ENCODE assay signal across 11 cellular contexts in the genomic region with DNA sequence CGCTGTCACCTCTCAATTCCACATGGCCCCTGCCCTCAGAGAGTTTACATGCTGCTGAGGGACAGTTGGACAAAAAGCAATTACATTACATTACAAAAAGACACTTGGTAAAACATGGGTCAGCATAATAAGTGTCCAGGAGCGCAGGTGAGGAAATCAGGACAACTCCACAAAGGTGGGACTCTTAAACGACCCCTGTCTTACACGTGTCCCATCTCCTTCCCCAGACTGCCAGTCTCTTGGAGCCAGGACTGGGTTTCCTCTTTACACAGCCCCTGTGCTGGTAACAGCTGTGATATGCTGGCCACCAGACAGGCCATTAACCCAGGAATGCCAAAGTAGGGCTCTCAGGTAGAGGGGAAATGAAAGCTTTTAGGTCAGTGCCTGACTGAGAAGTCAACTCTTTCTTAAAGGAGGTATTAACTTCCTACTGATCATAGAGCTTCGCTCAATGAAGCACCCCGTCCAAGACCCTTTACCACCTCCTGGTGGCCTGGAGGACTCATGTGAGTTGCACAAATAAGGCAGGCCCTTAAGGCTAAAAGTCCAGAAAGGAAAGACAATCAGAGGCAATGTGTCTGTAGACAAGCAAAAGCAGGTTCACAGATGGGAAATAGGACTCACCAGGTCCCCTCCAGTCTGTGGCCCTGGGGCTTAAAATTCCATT. TPM values are rescaled to one million over a fixed set of nuclear protein-coding genes. Genes with fewer than 3 reads are reported as not detected.
DNase-seq lines count a peak whose midpoint lies in the region; ATAC-seq and TF ChIP-seq lines count a peak whose summit lies in the region.
"Had no signal": no experiment of that assay in that cellular context is flagged by ENCODE, and none has a peak within 500 bp of the region (broad histone marks: within the 10 kb centered on the region; RNA-seq: fewer than 3 reads in every experiment).

No MANE protein-coding gene starts in this region.

- H3K4ac ChIP-seq in mesendoderm (ENCODE audit: low read depth, low read length): no peak overlapping the region

- no peaks in the 10 kb centered on the region for H3K4me1 Mint-ChIP-seq in activated T-helper 17 cell treated with anti-CD3 and anti-CD28 coated beads, Interleukin-2, amount 50 U/mL, for 72 hours

- H4K20me1 ChIP-seq in DND-41 (ENCODE audit: insufficient read depth, low read length): no peaks in the 10 kb centered on the region
- H4K20me1 ChIP-seq in HCT116 (ENCODE audit: insufficient read depth): no peaks in the 10 kb centered on the region

- no peak for TF ChIP-seq POLR2A in HCT116 (IDR thresholded peaks at IDR 0.05; ENCODE audit: borderline replicate concordance, extremely low read depth, insufficient read depth, insufficient read length)

- H3K9ac ChIP-seq in DND-41 (ENCODE audit: low read depth, low read length): no peak overlapping the region
- no peak overlapping the region for H3K9ac ChIP-seq in HCT116 (ENCODE audit: low read length)
- H3K9ac ChIP-seq in mesendoderm (ENCODE audit: low read length): no peak overlapping the region

- no peak overlapping the region for H2BK15ac ChIP-seq in mesendoderm (replicated peaks; ENCODE audit: low read depth)

- H2BK120ac ChIP-seq in mesendoderm (ENCODE audit: low read depth, low read length): no peak overlapping the region

- H4K5ac ChIP-seq in mesendoderm (ENCODE audit: low read length): no peak overlapping the region

- ATAC-seq in DND-41 (ENCODE audit: insufficient read depth, low read depth): no peak
- ATAC-seq in HCT116: peak; percentile 88
- ATAC-seq in activated T-helper 17 cell treated with anti-CD3 and anti-CD28 coated beads, Interleukin-2, amount 50 U/mL, for 72 hours (replicated peaks): no peak
- ATAC-seq: esophagus mucosa had no signal

- H3K9me3 ChIP-seq in DND-41 (ENCODE audit: insufficient read depth, low read length, severe bottlenecking): no peaks in the 10 kb centered on the region
- H3K9me3 ChIP-seq in HCT116 (ENCODE audit: control insufficient read depth in 1 of 2, insufficient read depth in 1 of 2, low read depth in 1 of 2, low read length in 2 of 2): no peaks in the 10 kb centered on the region

- TF ChIP-seq CTCF in DND-41 (IDR thresholded peaks at IDR 0.05; ENCODE audit: borderline replicate concordance, extremely low read depth, low read length, poor library complexity, severe bottlenecking) (peak; percentile 34), HCT116 (IDR thresholded peaks at IDR 0.05 in 2 of 3, conservative IDR thresholded peaks at IDR 0.05 in 1 of 3; ENCODE audit: borderline replicate concordance in 1 of 3, insufficient read depth in 1 of 3, low read depth in 2 of 3, low read length in 2 of 3) (peak in 2 of 3 experiments; percentile 58 to 68; a peak in 4 of 6 replicates)

- H3K18ac ChIP-seq in mesendoderm (ENCODE audit: low read length): no peak overlapping the region

- H4K8ac ChIP-seq in mesendoderm (ENCODE audit: low read depth, low read length): no peak overlapping the region

- no peaks in the 10 kb centered on the region for H3K36me3 ChIP-seq in DND-41 (ENCODE audit: insufficient read depth, low read length)
- no peaks in the 10 kb centered on the region for H3K36me3 ChIP-seq in HCT116 (ENCODE audit: control insufficient read depth in 1 of 2, insufficient read depth in 2 of 2, low read length in 2 of 2)
- H3K36me3 ChIP-seq in mesendoderm (ENCODE audit: control insufficient read depth, insufficient read depth, low read length): no peaks in the 10 kb centered on the region

- no peaks in the 10 kb centered on the region for H3K79me2 ChIP-seq in DND-41 (ENCODE audit: insufficient read depth, low read length)
- H3K79me2 ChIP-seq in HCT116 (ENCODE audit: insufficient read depth, low read length): no peaks in the 10 kb centered on the region
- H3K79me2 ChIP-seq in mesendoderm (ENCODE audit: control insufficient read depth, insufficient read depth, low read length): no peaks in the 10 kb centered on the region

- H3K9me3 Mint-ChIP-seq in activated T-helper 17 cell treated with anti-CD3 and anti-CD28 coated beads, Interleukin-2, amount 50 U/mL, for 72 hours: no peaks in the 10 kb centered on the region

- no peaks in the 10 kb centered on the region for H3K36me3 Mint-ChIP-seq in activated T-helper 17 cell treated with anti-CD3 and anti-CD28 coated beads, Interleukin-2, amount 50 U/mL, for 72 hours (ENCODE audit: low read depth)

- H2AFZ ChIP-seq in DND-41 (ENCODE audit: low read depth, low read length): no peak overlapping the region; the same call in 1 of the 2 replicates
- peak overlapping the region; percentile 70 for H2AFZ ChIP-seq in HCT116 (ENCODE audit: low read depth, low read length, poor library complexity, severe bottlenecking)

- TF ChIP-seq RAD21 in HCT116 (IDR thresholded peaks at IDR 0.05; ENCODE audit: low read depth): no peak

- H3K27ac ChIP-seq in DND-41 (ENCODE audit: low read length) (no peak overlapping the region), HCT116 (ENCODE audit: low read depth, low read length) (no peak overlapping the region), mesendoderm (ENCODE audit: low read depth, low read length) (no peak overlapping the region)

- no peaks in the 10 kb centered on the region for H3K9me2 ChIP-seq in HCT116 (ENCODE audit: insufficient read depth)

- WGBS in mesendoderm (ENCODE audit: extremely low coverage, insufficient coverage, low lambda C conversion rate): no CpG with 5 or more reads among the region's 6 CpGs

- no TSS peak for BruUV-seq in HCT116 (replicated peaks; lab: Mats Ljungman, UMichigan)

- no peaks in the 10 kb centered on the region for H3K4me1 ChIP-seq in DND-41 (ENCODE audit: insufficient read depth, low read length)
- no peaks in the 10 kb centered on the region; a peak in 1 of 4 replicates for H3K4me1 ChIP-seq in HCT116 (ENCODE audit: control insufficient read depth in 1 of 2, insufficient read depth in 2 of 2, low read length in 2 of 2)
- H3K4me1 ChIP-seq in mesendoderm (ENCODE audit: control insufficient read depth, low read depth, low read length): no peaks in the 10 kb centered on the region

- H3K4me3 ChIP-seq in DND-41 (ENCODE audit: low read depth in 1 of 2, low read length in 2 of 2): no peak overlapping the region
- H3K4me3 ChIP-seq in HCT116 (replicated peaks in 1 of 2; ENCODE audit: low read depth in 1 of 2, low read length in 2 of 2): peak overlapping the region in 1 of 2 experiments; percentile 19; a peak in 1 of 4 replicates
- no peak overlapping the region for H3K4me3 ChIP-seq in mesendoderm (ENCODE audit: low read length)

- intact Hi-C loops in HCT116 (cut with micrococcal nuclease): no loop called here

- no peak overlapping the region for H3K27ac Mint-ChIP-seq in activated T-helper 17 cell treated with anti-CD3 and anti-CD28 coated beads, Interleukin-2, amount 50 U/mL, for 72 hours

- H2BK5ac ChIP-seq in mesendoderm (ENCODE audit: low read length): no peak overlapping the region

- H3K4me2 ChIP-seq in DND-41 (ENCODE audit: insufficient read depth, low read length) (no peak overlapping the region), HCT116 (ENCODE audit: low read length) (peak overlapping the region; percentile 54), mesendoderm (ENCODE audit: low read length) (no peak overlapping the region)

- DNase-seq in DND-41: peak; percentile 36
- DNase-seq in HCT116 (ENCODE audit: low read depth, low spot score): peak; percentile 62
- peak; percentile 30 for DNase-seq in SK-N-DZ (ENCODE audit: low spot score)
- DNase-seq in mesendoderm: peak; percentile 40
- DNase-seq in effector CD8-positive, alpha-beta T cell (lab: John Stamatoyannopoulos, UW): no peak
- no peak for DNase-seq in NCI-H1417 (lab: John Stamatoyannopoulos, UW)
- DNase-seq: anterior cingulate cortex, KG1, kidney glomerular epithelial cell had no signal

- H2AK5ac ChIP-seq in mesendoderm (ENCODE audit: low read length): no peak overlapping the region

- H3K23ac ChIP-seq in mesendoderm (ENCODE audit: low read length): no peak overlapping the region

- no peak overlapping the region for H3K4me3 Mint-ChIP-seq in activated T-helper 17 cell treated with anti-CD3 and anti-CD28 coated beads, Interleukin-2, amount 50 U/mL, for 72 hours

- no peaks in the 10 kb centered on the region for H3K79me1 ChIP-seq in mesendoderm (ENCODE audit: low read length)

- no peak overlapping the region for H3K56ac ChIP-seq in mesendoderm (ENCODE audit: low read length)

- H3K27me3 Mint-ChIP-seq in activated T-helper 17 cell treated with anti-CD3 and anti-CD28 coated beads, Interleukin-2, amount 50 U/mL, for 72 hours: peaks cover 39% of the 10 kb centered on the region

- POLR2A ChIA-PET in HCT116 (lab: Charles Lee): no interaction called here

- H3K27me3 ChIP-seq in DND-41 (ENCODE audit: insufficient read depth, low read length, poor library complexity) (peaks cover 4% of the 10 kb centered on the region), HCT116 (ENCODE audit: insufficient read depth, low read length) (peaks cover 9% of the 10 kb centered on the region; the same call in 1 of the 2 replicates), mesendoderm (ENCODE audit: insufficient read depth, low read length, poor library complexity) (no peaks in the 10 kb centered on the region)

- RAD21 ChIA-PET in HCT116 (lab: Charles Lee; ENCODE audit: low non-redundant PET in 1 of 2, low total read pairs in 2 of 2, uncharacterized antibody in 2 of 2, unreplicated experiment in 2 of 2): no interaction called here

- CTCF ChIA-PET in HCT116 (lab: Charles Lee): interaction anchor here (1.4 to 2.1 kb wide), 2 partner anchors 10 to 149 kb away, joined by 6 to 11 read pairs; no protein-coding TSS in a partner anchor

TF ChIP-seq in HCT116, 20 proteins besides CTCF, POLR2A, EP300 and RAD21:
- 0 out of 2 replicates have a peak, but pooled peaks have one; percentile 27 for TF ChIP-seq SRF (IDR thresholded peaks at IDR 0.05; ENCODE audit: low read depth)
- TF ChIP-seq EZH2 (IDR thresholded peaks at IDR 0.05): no peak
- peak; percentile 50; the same call in 1 of the 2 replicates for TF ChIP-seq CBX3 (IDR thresholded peaks at IDR 0.05; ENCODE audit: low read depth)

RNA-seq across cellular contexts. Expression of gene ANO2, which starts 55.5 kb away (rescaled TPM):
- not detected for total RNA-seq in HCT116 (2021; ENCODE audit: unreplicated experiment)
- polyA plus RNA-seq in HCT116 (2012): not detected in 2 replicates
- not detected in 2 replicates for polyA plus RNA-seq in SK-N-DZ (2014; cell fraction: cytosol; rRNA removed)
- polyA plus RNA-seq in SK-N-DZ (2014; cell fraction: nucleus; rRNA removed): not detected in 2 replicates
- polyA plus RNA-seq in mesendoderm (2013, experiment 1 of 2): 2.2 TPM
- 2.4 TPM for polyA plus RNA-seq in mesendoderm (2013, experiment 2 of 2)
- not detected for total RNA-seq in activated T-helper 17 cell treated with anti-CD3 and anti-CD28 coated beads, Interleukin-2, amount 50 U/mL, for 72 hours

Comparison
In these comparisons a context has a peak if more than half of its experiments do, and no peak if none do; other contexts are left out.
1. DNase-seq: peak in DND-41 (single experiment), HCT116 (single experiment), SK-N-DZ (single experiment) and mesendoderm (single experiment); none in effector CD8-positive, alpha-beta T cell (single experiment) and NCI-H1417 (0 of 3).